ENCODE assay signal across 8 cellular contexts in the genomic region with DNA sequence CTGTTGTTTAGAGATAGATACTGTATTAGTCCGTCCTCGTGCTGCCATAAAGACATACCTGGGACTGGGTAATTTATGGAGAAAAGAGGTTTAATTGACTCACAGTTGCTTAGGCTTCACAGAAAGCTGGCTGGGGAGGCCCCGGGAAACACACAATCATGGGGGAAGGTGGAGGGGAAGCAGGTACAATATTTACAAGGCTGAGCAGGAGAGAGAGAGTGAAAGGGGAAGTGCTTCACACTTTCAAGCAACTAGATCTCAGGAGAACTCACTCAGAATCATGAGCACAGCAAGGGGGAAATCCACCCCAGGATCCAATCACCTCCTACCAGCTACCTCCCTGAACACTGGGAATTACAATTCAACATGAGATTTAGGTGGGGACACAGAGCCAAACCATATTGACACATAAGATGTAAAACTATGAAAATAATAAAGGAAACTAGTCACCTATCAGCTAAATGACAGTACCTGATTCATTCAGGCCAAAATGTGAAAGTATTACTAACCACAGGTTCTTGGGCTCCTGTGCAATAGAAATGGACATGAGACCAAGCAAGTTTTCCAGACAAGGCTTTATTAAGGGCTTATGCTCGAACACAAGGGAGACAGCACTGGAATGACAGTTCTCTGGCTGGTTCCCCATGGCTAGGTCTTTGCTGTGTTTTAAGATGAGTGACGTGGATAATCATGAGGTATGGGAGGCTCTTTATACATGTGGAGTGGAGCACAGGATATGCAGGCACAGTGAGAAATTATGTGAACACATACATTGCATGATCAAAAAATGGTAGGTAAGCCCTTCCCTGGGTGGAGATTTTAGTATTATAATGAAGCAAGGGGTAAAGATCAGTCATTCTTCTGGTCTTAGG.
DNase-seq lines count a peak whose midpoint lies in the region; ATAC-seq and TF ChIP-seq lines count a peak whose summit lies in the region.
"Not testable (repeated sequence)": the region's sequence is repeated elsewhere in the genome, so short reads cannot be mapped to it uniquely, and the experiment has no call there.

No MANE protein-coding gene starts in this region.

- not testable (repeated sequence) for H3K4me3 Mint-ChIP-seq in activated naive CD8-positive, alpha-beta T cell treated with anti-CD3 and anti-CD28 coated beads, Interleukin-2, amount 50 U/mL, for 24 hours

- ATAC-seq in GM18868 (IDR thresholded peaks at IDR 0.05; ENCODE audit: unreplicated experiment): peak; percentile 97
- peak; percentile 96 for ATAC-seq in GM19452 (IDR thresholded peaks at IDR 0.05; ENCODE audit: unreplicated experiment)
- ATAC-seq in GM21717 (IDR thresholded peaks at IDR 0.05; ENCODE audit: unreplicated experiment): peak; percentile 97
- ATAC-seq in HG02884 (IDR thresholded peaks at IDR 0.05; ENCODE audit: unreplicated experiment): peak; percentile 100
- peak; percentile 98 for ATAC-seq in HG03135 (IDR thresholded peaks at IDR 0.05; ENCODE audit: unreplicated experiment)
- peak; percentile 83 for ATAC-seq in HG03558 (IDR thresholded peaks at IDR 0.05; ENCODE audit: extremely low read depth, unreplicated experiment)
- not testable (repeated sequence) for ATAC-seq in activated naive CD8-positive, alpha-beta T cell treated with anti-CD3 and anti-CD28 coated beads, Interleukin-2, amount 50 U/mL, for 24 hours

- not testable (repeated sequence) for H3K36me3 Mint-ChIP-seq in activated naive CD8-positive, alpha-beta T cell treated with anti-CD3 and anti-CD28 coated beads, Interleukin-2, amount 50 U/mL, for 24 hours (ENCODE audit: low read depth)

- peak; percentile 19 for DNase-seq in GM12864 (ENCODE audit: low read depth)
- not testable (repeated sequence) for DNase-seq in activated naive CD8-positive, alpha-beta T cell treated with anti-CD3 and anti-CD28 coated beads, Interleukin-2, amount 50 U/mL, for 24 hours

- peak overlapping the region; percentile 43 for H3K27ac Mint-ChIP-seq in activated naive CD8-positive, alpha-beta T cell treated with anti-CD3 and anti-CD28 coated beads, Interleukin-2, amount 50 U/mL, for 24 hours

- not testable (repeated sequence) for H3K4me3 ChIP-seq in GM12864 (ENCODE audit: low read depth, low read length)

- H3K9me3 Mint-ChIP-seq in activated naive CD8-positive, alpha-beta T cell treated with anti-CD3 and anti-CD28 coated beads, Interleukin-2, amount 50 U/mL, for 24 hours: not testable (repeated sequence)

- not testable (repeated sequence) for TF ChIP-seq CTCF in GM12864 (IDR thresholded peaks at IDR 0.05; ENCODE audit: low read depth, low read length, missing control alignments)

- not testable (repeated sequence) for H3K4me1 Mint-ChIP-seq in activated naive CD8-positive, alpha-beta T cell treated with anti-CD3 and anti-CD28 coated beads, Interleukin-2, amount 50 U/mL, for 24 hours

- not testable (repeated sequence) for H3K27me3 Mint-ChIP-seq in activated naive CD8-positive, alpha-beta T cell treated with anti-CD3 and anti-CD28 coated beads, Interleukin-2, amount 50 U/mL, for 24 hours
